26 cellular contexts compared by ENCODE assay signal in the genomic region with DNA sequence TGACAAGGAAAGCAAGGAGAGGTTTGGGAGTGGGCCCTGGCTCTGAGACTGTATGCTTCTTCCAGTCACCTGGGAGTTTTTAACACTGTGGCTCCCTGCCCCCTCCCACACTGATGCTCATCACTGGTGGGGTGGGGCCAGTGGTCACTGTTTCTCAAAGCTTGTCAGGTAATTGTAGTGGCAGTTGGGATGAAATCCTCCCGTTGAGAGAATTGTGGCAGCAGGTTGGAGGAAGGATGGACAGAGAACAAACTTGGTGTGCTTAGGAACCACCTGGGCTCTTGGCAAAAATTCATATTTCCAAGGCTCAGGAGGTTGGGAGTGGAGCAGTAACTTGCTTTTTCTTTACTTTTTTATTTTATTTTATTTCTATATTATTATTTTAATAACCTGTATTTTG. TPM values are rescaled to one million over a fixed set of nuclear protein-coding genes. Genes with fewer than 3 reads are reported as not detected.
DNase-seq lines count a peak whose midpoint lies in the region; ATAC-seq and TF ChIP-seq lines count a peak whose summit lies in the region.
"Had no signal": no experiment of that assay in that cellular context is flagged by ENCODE, and none has a peak within 500 bp of the region (broad histone marks: within the 10 kb centered on the region; RNA-seq: fewer than 3 reads in every experiment).

No MANE protein-coding gene starts in this region.

- H3K9me3 Mint-ChIP-seq in stimulated activated naive CD8-positive, alpha-beta T cell treated with anti-CD3 and anti-CD28 coated beads, Interleukin-15, Interleukin-2, amounts not matched to agents 100 ng/mL and 50 ng/mL, for 24 hours, result no peaks in the 10 kb centered on the region
- no peaks in the 10 kb centered on the region for H3K9me3 Mint-ChIP-seq in activated CD8-positive, alpha-beta T cell treated with anti-CD3 and anti-CD28 coated beads, Interleukin-2, amount 10 ng/mL, durations not matched to agents 7 days and 5 days (ENCODE audit: insufficient read depth)
- peaks cover 4% of the 10 kb centered on the region for H3K9me3 Mint-ChIP-seq in mesothelial cell of epicardium
- H3K9me3 Mint-ChIP-seq: activated T-cell treated with anti-CD3 and anti-CD28 coated beads, Interleukin-2, amount 50 U/mL, for 24 hours had no signal

- CTCF ChIA-PET in activated CD8-positive, alpha-beta T cell treated with anti-CD3 and anti-CD28 coated beads, Interleukin-2, amount 10 ng/mL, durations not matched to agents 7 days and 5 days (lab: Charles Lee), result no interaction called here

- no peaks in the 10 kb centered on the region for H3K36me3 ChIP-seq in thyroid gland
- H3K36me3 ChIP-seq: cardiac muscle cell, ovary, thoracic aorta, vagina had no signal

- H3K4me3 Mint-ChIP-seq in stimulated activated naive CD8-positive, alpha-beta T cell treated with anti-CD3 and anti-CD28 coated beads, Interleukin-15, Interleukin-2, amounts not matched to agents 100 ng/mL and 50 ng/mL, for 24 hours, result no peak overlapping the region
- no peak overlapping the region for H3K4me3 Mint-ChIP-seq in activated CD8-positive, alpha-beta T cell treated with anti-CD3 and anti-CD28 coated beads, Interleukin-2, amount 10 ng/mL, durations not matched to agents 7 days and 5 days
- no peak overlapping the region for H3K4me3 Mint-ChIP-seq in mesothelial cell of epicardium
- H3K4me3 Mint-ChIP-seq: activated T-cell treated with anti-CD3 and anti-CD28 coated beads, Interleukin-2, amount 50 U/mL, for 24 hours had no signal

- WGBS in thyroid gland, 2 donors, result 13 to 50% methylated on average over 1 of the region's 1 CpG

- H3K9me3 ChIP-seq in thyroid gland, result no peaks in the 10 kb centered on the region
- H3K9me3 ChIP-seq: A549, lower lobe of right lung, ovary, thoracic aorta, vagina had no signal

- H3K36me3 Mint-ChIP-seq in stimulated activated naive CD8-positive, alpha-beta T cell treated with anti-CD3 and anti-CD28 coated beads, Interleukin-15, Interleukin-2, amounts not matched to agents 100 ng/mL and 50 ng/mL, for 24 hours (ENCODE audit: low read depth), result peaks cover 55% of the 10 kb centered on the region
- peaks cover 64% of the 10 kb centered on the region for H3K36me3 Mint-ChIP-seq in activated CD8-positive, alpha-beta T cell treated with anti-CD3 and anti-CD28 coated beads, Interleukin-2, amount 10 ng/mL, durations not matched to agents 7 days and 5 days (ENCODE audit: low read depth)
- H3K36me3 Mint-ChIP-seq in mesothelial cell of epicardium, result peaks cover 11% of the 10 kb centered on the region

- H3K4me1 Mint-ChIP-seq in stimulated activated naive CD8-positive, alpha-beta T cell treated with anti-CD3 and anti-CD28 coated beads, Interleukin-15, Interleukin-2, amounts not matched to agents 100 ng/mL and 50 ng/mL, for 24 hours (ENCODE audit: low read depth), result peaks cover 77% of the 10 kb centered on the region
- peaks cover 53% of the 10 kb centered on the region for H3K4me1 Mint-ChIP-seq in activated CD8-positive, alpha-beta T cell treated with anti-CD3 and anti-CD28 coated beads, Interleukin-2, amount 10 ng/mL, durations not matched to agents 7 days and 5 days (ENCODE audit: low read depth)
- peaks cover 15% of the 10 kb centered on the region for H3K4me1 Mint-ChIP-seq in mesothelial cell of epicardium

- POLR2A ChIA-PET in activated CD8-positive, alpha-beta T cell treated with anti-CD3 and anti-CD28 coated beads, Interleukin-2, amount 10 ng/mL, durations not matched to agents 7 days and 5 days (lab: Charles Lee), result no interaction called here

- intact Hi-C loops in thyroid gland (cut with DNase I), result no loop called here

- no peak for TF ChIP-seq POLR2A in thyroid gland (IDR thresholded peaks at IDR 0.05)

- no peak for ATAC-seq in stimulated activated naive CD8-positive, alpha-beta T cell treated with anti-CD3 and anti-CD28 coated beads, Interleukin-15, Interleukin-2, amounts not matched to agents 100 U/mL and 50 U/mL, for 24 hours
- ATAC-seq in activated CD8-positive, alpha-beta T cell treated with anti-CD3 and anti-CD28 coated beads, Interleukin-2, amount 10 ng/mL, durations not matched to agents 7 days and 5 days, result no peak
- ATAC-seq in HG02852 (IDR thresholded peaks at IDR 0.05; ENCODE audit: unreplicated experiment), result no peak
- ATAC-seq: activated CD4-positive, CD25-positive, alpha-beta regulatory T cell treated with anti-CD3 and anti-CD28 coated beads, Interleukin-2, amount 50 U/mL, for 24 hours; HepG2; lower lobe of right lung had no signal

- peaks cover 19 to 21% of the 10 kb centered on the region in 2 donors for H3K4me1 ChIP-seq in thyroid gland

- H3K4me3 ChIP-seq in thyroid gland (replicated peaks in 1 of 3), result no peak overlapping the region
- H3K4me3 ChIP-seq: A549, cardiac muscle cell, lower lobe of right lung, ovary, smooth muscle cell, thoracic aorta, vagina had no signal

- H3K27me3 Mint-ChIP-seq in stimulated activated naive CD8-positive, alpha-beta T cell treated with anti-CD3 and anti-CD28 coated beads, Interleukin-15, Interleukin-2, amounts not matched to agents 100 ng/mL and 50 ng/mL, for 24 hours, result no peaks in the 10 kb centered on the region
- H3K27me3 Mint-ChIP-seq in activated CD8-positive, alpha-beta T cell treated with anti-CD3 and anti-CD28 coated beads, Interleukin-2, amount 10 ng/mL, durations not matched to agents 7 days and 5 days (ENCODE audit: low read depth), result no peaks in the 10 kb centered on the region
- H3K27me3 Mint-ChIP-seq in mesothelial cell of epicardium (ENCODE audit: low read depth), result no peaks in the 10 kb centered on the region
- H3K27me3 Mint-ChIP-seq: activated T-cell treated with anti-CD3 and anti-CD28 coated beads, Interleukin-2, amount 50 U/mL, for 24 hours had no signal

- H3K27me3 ChIP-seq in thyroid gland, result no peaks in the 10 kb centered on the region
- H3K27me3 ChIP-seq: cardiac muscle cell, ovary, vagina had no signal

- DNase-seq in stimulated activated naive CD8-positive, alpha-beta T cell treated with anti-CD3 and anti-CD28 coated beads, Interleukin-15, Interleukin-2, amounts not matched to agents 100 U/mL and 50 U/mL, for 24 hours, result no peak
- DNase-seq in activated CD8-positive, alpha-beta T cell treated with anti-CD3 and anti-CD28 coated beads, Interleukin-2, amount 10 ng/mL, durations not matched to agents 7 days and 5 days, result no peak
- DNase-seq in mesothelial cell of epicardium (ENCODE audit: low spot score in 2 of 2, unreplicated experiment in 2 of 2) (no peak), thyroid gland (no peak), OCI-M1 (lab: John Stamatoyannopoulos, UW) (no peak), NOMO-1 (lab: John Stamatoyannopoulos, UW; ENCODE audit: unreplicated experiment in 2 of 2) (no peak)
- DNase-seq: activated naive CD4-positive, alpha-beta T cell; activated T-cell treated with anti-CD3 and anti-CD28 coated beads, Interleukin-2, amount 50 U/mL, for 24 hours; Calu3; dermis blood vessel endothelial cell; lower lobe of right lung; NCI-H2081 treated with DMSO at 0.1 percent for 48 hours; NCI-H446; ovary; Right ventricle myocardium superior; stimulated activated CD4-positive, alpha-beta T cell treated with anti-CD3 and anti-CD28 coated beads, Interleukin-2, amount 100 ng/mL, for 48 hours; stimulated activated naive CD4-positive, alpha-beta T cell had no signal

- TF ChIP-seq CTCF in mesothelial cell of epicardium (IDR thresholded peaks at IDR 0.05; ENCODE audit: unreplicated experiment), result no peak
- TF ChIP-seq CTCF in thyroid gland (IDR thresholded peaks at IDR 0.05), result no peak

- H3K27ac ChIP-seq in thyroid gland, result peak overlapping the region; percentile 11 to 18 (median 13)
- H3K27ac ChIP-seq: cardiac muscle cell, lower lobe of right lung, ovary, thoracic aorta, vagina had no signal

- peak overlapping the region; percentile 46 for H3K27ac Mint-ChIP-seq in stimulated activated naive CD8-positive, alpha-beta T cell treated with anti-CD3 and anti-CD28 coated beads, Interleukin-15, Interleukin-2, amounts not matched to agents 100 ng/mL and 50 ng/mL, for 24 hours
- peak overlapping the region; percentile 56 for H3K27ac Mint-ChIP-seq in activated CD8-positive, alpha-beta T cell treated with anti-CD3 and anti-CD28 coated beads, Interleukin-2, amount 10 ng/mL, durations not matched to agents 7 days and 5 days
- H3K27ac Mint-ChIP-seq in mesothelial cell of epicardium, result peak overlapping the region; percentile 45

RNA-seq across cellular contexts. Expression of a gene that starts 25.1 kb away (rescaled TPM):
- 10 to 100 TPM; 92.1 to 94.2 TPM for total RNA-seq in activated CD8-positive, alpha-beta T cell treated with anti-CD3 and anti-CD28 coated beads, Interleukin-2, amount 10 ng/mL, durations not matched to agents 7 days and 5 days
- total RNA-seq in mesothelial cell of epicardium, result 52.8 to 64.5 TPM (median 57.0 TPM) in 3 replicates
- total RNA-seq in thyroid gland, result 10 to 100 TPM; 22.3 to 71.7 (median 27.3) TPM
